ENCODE assay signal across 27 cellular contexts in genomic region chr18:3122851-3123250, GRCh38.
"Had no signal": no experiment of that assay in that cellular context is flagged by ENCODE, and none has a peak within 500 bp of the region (broad histone marks: within the 10 kb centered on the region; RNA-seq: fewer than 3 reads in every experiment).

No MANE protein-coding gene starts in this region.

- H3K4me1 ChIP-seq: testis, thyroid gland, tibial artery, uterus, vagina had no signal

- H3K27me3 ChIP-seq: stomach, suprapubic skin, testis, thyroid gland, tibial artery, tibial nerve, transverse colon, upper lobe of left lung, upper lobe of right lung, uterus, vagina had no signal

- H3K27me3 Mint-ChIP-seq: stimulated activated naive B cell treated with anti-CD40 and anti-IgM and Interleukin-4, amounts not matched to agents 10 μg/mL and 1 μg/mL and 100 μg/mL, for 72 hours; stimulated activated naive CD8-positive, alpha-beta T cell treated with anti-CD3 and anti-CD28 coated beads, Interleukin-15, amount 100 ng/mL, for 72 hours; stimulated activated naive CD8-positive, alpha-beta T cell treated with anti-CD3 and anti-CD28 coated beads, Interleukin-15, Interleukin-2, amounts not matched to agents 100 ng/mL and 50 ng/mL, for 24 hours; type B pancreatic cell had no signal

- H3K36me3 ChIP-seq: suprapubic skin, thyroid gland, transverse colon, upper lobe of left lung, upper lobe of right lung, uterus, vagina had no signal

- ATAC-seq: stimulated activated effector memory CD8-positive, alpha-beta T cell treated with anti-CD3 and anti-CD28 coated beads, Interleukin-12 subunit alpha, Interleukin-12 subunit beta, amount 100 ng/mL, for 72 hours; stimulated activated memory B cell treated with anti-CD40 and anti-IgM and Interleukin-4, amounts not matched to agents 10 μg/mL and 1 μg/mL and 100 μg/mL, for 72 hours; stimulated activated naive B cell treated with anti-CD40 and anti-IgM and Interleukin-4, amounts not matched to agents 10 μg/mL and 1 μg/mL and 100 μg/mL, for 72 hours; stimulated activated naive CD8-positive, alpha-beta T cell treated with anti-CD3 and anti-CD28 coated beads, Interleukin-15, amount 100 ng/mL, for 72 hours; stimulated activated naive CD8-positive, alpha-beta T cell treated with anti-CD3 and anti-CD28 coated beads, Interleukin-15, Interleukin-2, amounts not matched to agents 100 U/mL and 50 U/mL, for 24 hours; upper lobe of right lung had no signal

- H3K4me3 ChIP-seq: stomach, suprapubic skin, testis, thoracic aorta, thyroid gland, tibial artery, tibial nerve, transverse colon, upper lobe of left lung, upper lobe of right lung, uterus, vagina had no signal

- H3K36me3 Mint-ChIP-seq: stimulated activated effector memory CD8-positive, alpha-beta T cell treated with anti-CD3 and anti-CD28 coated beads, Interleukin-12 subunit alpha, Interleukin-12 subunit beta, amount 100 ng/mL, for 72 hours had no signal

- DNase-seq: stimulated activated CD4-positive, alpha-beta T cell treated with anti-CD3 and anti-CD28 coated beads, Interleukin-2, amount 100 ng/mL, for 24 hours; stimulated activated CD4-positive, alpha-beta T cell treated with anti-CD3 and anti-CD28 coated beads, Interleukin-2, amount 100 ng/mL, for 48 hours; stimulated activated CD4-positive, alpha-beta T cell treated with anti-CD3 and anti-CD28 coated beads, Interleukin-4, amount 100 ng/mL, for 1 hour; stimulated activated CD4-positive, alpha-beta T cell treated with anti-CD3 and anti-CD28 coated beads, Interleukin-4, amount 100 ng/mL, for 24 hours; stimulated activated CD4-positive, alpha-beta T cell treated with anti-CD3 and anti-CD28 coated beads, Interleukin-4, amount 100 ng/mL, for 4 hours; stimulated activated CD8-positive, alpha-beta memory T cell treated with anti-CD3 and anti-CD28 coated beads, Interleukin-4, amount 100 ng/mL, for 48 hours; stimulated activated naive B cell treated with anti-CD40 and anti-IgM and Interleukin-4, amounts not matched to agents 10 μg/mL and 1 μg/mL and 100 μg/mL, for 72 hours; stimulated activated naive CD4-positive, alpha-beta T cell treated with Interleukin-2 at 50 U/mL for 16 hours; stimulated activated naive CD8-positive, alpha-beta T cell treated with anti-CD3 and anti-CD28 coated beads, Interleukin-15, amount 100 ng/mL, for 72 hours; stimulated activated naive CD8-positive, alpha-beta T cell treated with anti-CD3 and anti-CD28 coated beads, Interleukin-15, Interleukin-2, amounts not matched to agents 100 U/mL and 50 U/mL, for 24 hours; stomach; substantia nigra; testis; thyroid gland; tibial artery; transverse colon; upper lobe of left lung; upper lobe of right lung; uterus had no signal

- H3K9me3 Mint-ChIP-seq: stimulated activated effector memory CD8-positive, alpha-beta T cell treated with anti-CD3 and anti-CD28 coated beads, Interleukin-12 subunit alpha, Interleukin-12 subunit beta, amount 100 ng/mL, for 72 hours; stimulated activated naive CD8-positive, alpha-beta T cell treated with anti-CD3 and anti-CD28 coated beads, Interleukin-15, amount 100 ng/mL, for 72 hours; stimulated activated naive CD8-positive, alpha-beta T cell treated with anti-CD3 and anti-CD28 coated beads, Interleukin-15, Interleukin-2, amounts not matched to agents 100 ng/mL and 50 ng/mL, for 24 hours had no signal

- H3K9me3 ChIP-seq: stomach, suprapubic skin, testis, thoracic aorta, thyroid gland, tibial artery, tibial nerve, transverse colon, upper lobe of left lung, upper lobe of right lung, uterus, vagina had no signal

- H3K4me1 Mint-ChIP-seq: stimulated activated effector memory CD8-positive, alpha-beta T cell treated with anti-CD3 and anti-CD28 coated beads, Interleukin-12 subunit alpha, Interleukin-12 subunit beta, amount 100 ng/mL, for 72 hours; stimulated activated memory B cell treated with anti-CD40 and anti-IgM and Interleukin-4, amounts not matched to agents 10 μg/mL and 1 μg/mL and 100 μg/mL, for 72 hours; stimulated activated naive B cell treated with anti-CD40 and anti-IgM and Interleukin-4, amounts not matched to agents 10 μg/mL and 1 μg/mL and 100 μg/mL, for 72 hours; stimulated activated naive CD8-positive, alpha-beta T cell treated with anti-CD3 and anti-CD28 coated beads, Interleukin-15, amount 100 ng/mL, for 72 hours had no signal

- H3K27ac ChIP-seq: stomach, suprapubic skin, testis, thoracic aorta, thyroid gland, tibial artery, tibial nerve, transverse colon, upper lobe of left lung, upper lobe of right lung, uterus, vagina had no signal

- H3K27ac Mint-ChIP-seq: stimulated activated effector memory CD8-positive, alpha-beta T cell treated with anti-CD3 and anti-CD28 coated beads, Interleukin-12 subunit alpha, Interleukin-12 subunit beta, amount 100 ng/mL, for 72 hours; stimulated activated memory B cell treated with anti-CD40 and anti-IgM and Interleukin-4, amounts not matched to agents 10 μg/mL and 1 μg/mL and 100 μg/mL, for 72 hours; stimulated activated naive B cell treated with anti-CD40 and anti-IgM and Interleukin-4, amounts not matched to agents 10 μg/mL and 1 μg/mL and 100 μg/mL, for 72 hours; stimulated activated naive CD8-positive, alpha-beta T cell treated with anti-CD3 and anti-CD28 coated beads, Interleukin-15, amount 100 ng/mL, for 72 hours; stimulated activated naive CD8-positive, alpha-beta T cell treated with anti-CD3 and anti-CD28 coated beads, Interleukin-15, Interleukin-2, amounts not matched to agents 100 ng/mL and 50 ng/mL, for 24 hours; type B pancreatic cell had no signal

- H3K4me3 Mint-ChIP-seq: stimulated activated effector memory CD8-positive, alpha-beta T cell treated with anti-CD3 and anti-CD28 coated beads, Interleukin-12 subunit alpha, Interleukin-12 subunit beta, amount 100 ng/mL, for 72 hours; stimulated activated memory B cell treated with anti-CD40 and anti-IgM and Interleukin-4, amounts not matched to agents 10 μg/mL and 1 μg/mL and 100 μg/mL, for 72 hours; stimulated activated naive B cell treated with anti-CD40 and anti-IgM and Interleukin-4, amounts not matched to agents 10 μg/mL and 1 μg/mL and 100 μg/mL, for 72 hours; stimulated activated naive CD8-positive, alpha-beta T cell treated with anti-CD3 and anti-CD28 coated beads, Interleukin-15, amount 100 ng/mL, for 72 hours; stimulated activated naive CD8-positive, alpha-beta T cell treated with anti-CD3 and anti-CD28 coated beads, Interleukin-15, Interleukin-2, amounts not matched to agents 100 ng/mL and 50 ng/mL, for 24 hours; type B pancreatic cell had no signal
